ENCODE assay signal across 10 cellular contexts in the genomic region with DNA sequence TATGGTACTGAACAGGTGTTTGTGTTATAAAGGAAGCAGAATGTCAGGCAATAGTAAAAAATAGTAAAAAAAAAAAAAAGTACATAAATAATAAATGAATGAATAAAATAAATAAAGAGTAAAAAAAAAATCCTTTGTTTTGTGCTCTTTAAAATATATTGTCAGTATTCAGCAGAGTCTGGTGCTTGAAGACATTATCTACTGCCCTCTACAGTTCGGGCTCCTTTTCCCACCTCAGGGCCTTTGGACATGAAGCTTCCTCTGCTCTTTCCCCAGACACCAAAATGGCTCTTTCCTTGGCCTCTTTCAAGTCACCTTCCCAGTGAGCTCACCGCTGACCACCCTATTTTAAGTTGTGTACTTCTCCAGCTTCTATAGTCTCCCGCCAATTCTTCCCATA.
DNase-seq lines count a peak whose midpoint lies in the region; ATAC-seq, FAIRE-seq and TF ChIP-seq lines count a peak whose summit lies in the region.
"Had no signal": no experiment of that assay in that cellular context is flagged by ENCODE, and none has a peak within 500 bp of the region (broad histone marks: within the 10 kb centered on the region; RNA-seq: fewer than 3 reads in every experiment).

No MANE protein-coding gene starts in this region.

- H3K27me3 Mint-ChIP-seq in Calu3 (ENCODE audit: unreplicated experiment) (no peaks in the 10 kb centered on the region), HFFc6 (ENCODE audit: insufficient read depth) (no peaks in the 10 kb centered on the region)
- H3K27me3 Mint-ChIP-seq in effector memory CD8-positive, alpha-beta T cell: peaks cover 1 to 26% of the 10 kb centered on the region in 2 donors

- H3K27ac Mint-ChIP-seq in Calu3 (ENCODE audit: unreplicated experiment) (no peak overlapping the region), HFFc6 (no peak overlapping the region)
- H3K27ac Mint-ChIP-seq in effector memory CD8-positive, alpha-beta T cell: no peak overlapping the region

- H3K4me3 Mint-ChIP-seq in Calu3 (ENCODE audit: low read depth, unreplicated experiment): no peak overlapping the region
- no peak overlapping the region for H3K4me3 Mint-ChIP-seq in HFFc6
- no peak overlapping the region for H3K4me3 Mint-ChIP-seq in effector memory CD8-positive, alpha-beta T cell

- H3K4me3 ChIP-seq in WERI-Rb-1 (ENCODE audit: low read depth, low read length) (no peak overlapping the region), keratinocyte (ENCODE audit: control insufficient read depth in 2 of 3, extremely low read depth in 1 of 3, insufficient read depth in 2 of 3, low read depth in 1 of 3, low read length in 3 of 3) (no peak overlapping the region), gastroesophageal sphincter (no peak overlapping the region)
- H3K4me3 ChIP-seq: pancreas had no signal

- TF ChIP-seq CTCF in Calu3 (IDR thresholded peaks at IDR 0.05; ENCODE audit: unreplicated experiment) (no peak), HFFc6 (IDR thresholded peaks at IDR 0.05) (peak; percentile 74), WERI-Rb-1 (IDR thresholded peaks at IDR 0.05; ENCODE audit: low read depth, low read length) (peak; percentile 52; the same call in 1 of the 2 replicates), keratinocyte (optimal IDR thresholded peaks at IDR 0.05 in 1 of 3, IDR thresholded peaks at IDR 0.05 in 1 of 3, conservative IDR thresholded peaks at IDR 0.05 in 1 of 3; ENCODE audit: extremely low read depth in 1 of 3, insufficient read depth in 2 of 3, low read length in 3 of 3) (peak in 2 of 3 experiments; percentile 45 to 60), gastroesophageal sphincter (IDR thresholded peaks at IDR 0.05) (peak in 2 of 4 experiments; percentile 17 to 23)

- DNase-seq in Calu3 (peak; percentile 13), HFFc6 (peak; percentile 46), WERI-Rb-1 (peak; percentile 50), keratinocyte (ENCODE audit: low read depth, low spot score) (no peak), mucosa of gallbladder (ENCODE audit: low spot score) (no peak)
- DNase-seq in effector memory CD8-positive, alpha-beta T cell: no peak
- DNase-seq: pancreas had no signal

- H3K27me3 ChIP-seq in WERI-Rb-1 (ENCODE audit: insufficient read depth, low read depth, severe bottlenecking) (no peaks in the 10 kb centered on the region), keratinocyte (ENCODE audit: control insufficient read depth, extremely low read depth, insufficient read depth, low read length) (no peaks in the 10 kb centered on the region), gastroesophageal sphincter (no peaks in the 10 kb centered on the region)
- H3K27me3 ChIP-seq: pancreas had no signal

- no peaks in the 10 kb centered on the region for H3K79me2 ChIP-seq in keratinocyte (ENCODE audit: control insufficient read depth, insufficient read depth, low read length)

- no peaks in the 10 kb centered on the region for H3K4me1 Mint-ChIP-seq in Calu3 (ENCODE audit: low read depth, unreplicated experiment)
- H3K4me1 Mint-ChIP-seq in HFFc6 (ENCODE audit: low read depth): peaks cover 21% of the 10 kb centered on the region
- no peaks in the 10 kb centered on the region for H3K4me1 Mint-ChIP-seq in effector memory CD8-positive, alpha-beta T cell (ENCODE audit: low read depth in 2 of 2)

- no peak for TF ChIP-seq EP300 in gastroesophageal sphincter (IDR thresholded peaks at IDR 0.05)

- H2AFZ ChIP-seq in keratinocyte (ENCODE audit: control insufficient read depth, low read length): no peak overlapping the region

- no TSS peak for BruUV-seq in Calu3 (replicated peaks; lab: Mats Ljungman, UMichigan)

- no peak overlapping the region for H3K4me2 ChIP-seq in keratinocyte (ENCODE audit: control insufficient read depth, extremely low read depth, insufficient read depth, low read depth, low read length)
- H3K4me2 ChIP-seq: KMS-11 had no signal

- dilution Hi-C loops in keratinocyte (cut with MboI; ENCODE audit: extremely low pct_ligation_motif_present, low sequenced_read_pairs): no loop called here

- 89 to 100% methylated on average over 3 of the region's 3 CpGs for WGBS in gastroesophageal sphincter (ENCODE audit: low coverage in 1 of 2), 2 donors

- ATAC-seq in gastroesophageal sphincter (no peak), GM21515 (IDR thresholded peaks at IDR 0.05; ENCODE audit: unreplicated experiment) (no peak)
- ATAC-seq in effector memory CD8-positive, alpha-beta T cell (replicated peaks): no peak

- intact Hi-C loops in Calu3 (cut with micrococcal nuclease; ENCODE audit: unreplicated experiment): loop anchor here (10.0 kb wide), 2 partner anchors 123 to 243 kb away; no protein-coding TSS in a partner anchor

- H3K9ac ChIP-seq in keratinocyte (ENCODE audit: control insufficient read depth, extremely low read depth, insufficient read depth, low read length): no peak overlapping the region
- H3K9ac ChIP-seq: KMS-11 had no signal

- H3K27ac ChIP-seq in WERI-Rb-1 (no peak overlapping the region), keratinocyte (ENCODE audit: control insufficient read depth, insufficient read depth, low read length) (no peak overlapping the region), gastroesophageal sphincter (no peak overlapping the region)
- H3K27ac ChIP-seq: KMS-11, pancreas had no signal

- H3K36me3 ChIP-seq in WERI-Rb-1: no peaks in the 10 kb centered on the region
- H3K36me3 ChIP-seq in keratinocyte (ENCODE audit: control insufficient read depth in 2 of 2, extremely low read depth in 1 of 2, insufficient read depth in 2 of 2, low read length in 2 of 2): no peaks in the 10 kb centered on the region
- no peaks in the 10 kb centered on the region for H3K36me3 ChIP-seq in gastroesophageal sphincter
- H3K36me3 ChIP-seq: pancreas had no signal

- CTCF ChIA-PET in Calu3 (lab: Charles Lee): interaction anchor here (0.6 kb wide), 1 partner anchor 128 kb away, joined by 3 read pairs; no protein-coding TSS in a partner anchor

- H3K9me3 Mint-ChIP-seq in Calu3 (ENCODE audit: low read depth, unreplicated experiment): peaks cover 2% of the 10 kb centered on the region
- H3K9me3 Mint-ChIP-seq in HFFc6: peaks cover 2% of the 10 kb centered on the region; the same call in 1 of the 2 replicates
- no peaks in the 10 kb centered on the region for H3K9me3 Mint-ChIP-seq in effector memory CD8-positive, alpha-beta T cell

- peaks cover 3% of the 10 kb centered on the region for H3K9me3 ChIP-seq in WERI-Rb-1 (ENCODE audit: severe bottlenecking)
- no peaks in the 10 kb centered on the region for H3K9me3 ChIP-seq in keratinocyte (ENCODE audit: control insufficient read depth, low read depth, low read length)
- no peaks in the 10 kb centered on the region for H3K9me3 ChIP-seq in gastroesophageal sphincter
- H3K9me3 ChIP-seq: pancreas had no signal

- H3K36me3 Mint-ChIP-seq in Calu3 (ENCODE audit: insufficient read depth, unreplicated experiment): no peaks in the 10 kb centered on the region
- no peaks in the 10 kb centered on the region for H3K36me3 Mint-ChIP-seq in HFFc6 (ENCODE audit: low read depth)
- H3K36me3 Mint-ChIP-seq in effector memory CD8-positive, alpha-beta T cell (ENCODE audit: insufficient read depth): peaks cover under 1% of the 10 kb centered on the region

- no peak for TF ChIP-seq POLR2A in gastroesophageal sphincter (IDR thresholded peaks at IDR 0.05)

- H3K9me1 ChIP-seq in keratinocyte (ENCODE audit: control insufficient read depth, extremely low read depth, insufficient read depth, low read length): no peaks in the 10 kb centered on the region

- peaks cover 6% of the 10 kb centered on the region for H3K4me1 ChIP-seq in keratinocyte (ENCODE audit: control insufficient read depth, extremely low read depth, insufficient read depth, low read length)
- peaks cover 0 to 10% (median 0%) of the 10 kb centered on the region in 3 donors for H3K4me1 ChIP-seq in gastroesophageal sphincter
- H3K4me1 ChIP-seq: pancreas had no signal

- FAIRE-seq in keratinocyte (lab: Jason Lieb, UNC): no peak
- FAIRE-seq: pancreas had no signal

- no peaks in the 10 kb centered on the region for H4K20me1 ChIP-seq in keratinocyte (ENCODE audit: control insufficient read depth, extremely low read depth, insufficient read depth, low read length)

Comparison
In these comparisons a context has a peak if more than half of its experiments do, and no peak if none do; other contexts are left out.
1. DNase-seq: peak in Calu3 (single experiment), HFFc6 (single experiment) and WERI-Rb-1 (single experiment); none in keratinocyte (single experiment), mucosa of gallbladder (single experiment) and effector memory CD8-positive, alpha-beta T cell (0 of 3).